8 cellular contexts compared by ENCODE assay signal in genomic region chr19:14004619-14005380, GRCh38. TPM values are rescaled to one million over a fixed set of nuclear protein-coding genes. Genes with fewer than 3 reads are reported as not detected.
A peak's percentile ranks its signal among the peaks of the same experiment; 100 is the strongest.
DNase-seq lines count a peak whose midpoint lies in the region; ATAC-seq, FAIRE-seq and TF ChIP-seq lines count a peak whose summit lies in the region.

No MANE protein-coding gene starts in this region.

- DNase-seq in AG08396 (ENCODE audit: low spot score) (peak; percentile 19), IMR-90 (no peak), GM12878 (ENCODE audit: low read depth, low spot score) (peak; percentile 34), kidney tubule cell (ENCODE audit: low spot score) (peak; percentile 35)
- peak; percentile 20 for DNase-seq in stimulated activated naive B cell treated with anti-CD40 and anti-IgM and Interleukin-4, amounts not matched to agents 10 μg/mL and 1 μg/mL and 100 μg/mL, for 72 hours
- DNase-seq in activated CD4-positive, alpha-beta T cell treated with anti-CD3 and anti-CD28 coated beads, Interleukin-2, amount 50 U/mL, for 48 hours = no peak

- H3K4me3 ChIP-seq in IMR-90 (ENCODE audit: insufficient read depth, low read depth, low read length) = no peak overlapping the region
- peak overlapping the region; percentile 69 for H3K4me3 ChIP-seq in GM12878

- H4K5ac ChIP-seq in IMR-90 (ENCODE audit: low read depth, low read length) = no peak overlapping the region

- SMC1A ChIA-PET in GM12878 (lab: Charles Lee; ENCODE audit: uncharacterized antibody, unreplicated experiment) = interaction anchor here (0.6 to 4.0 kb wide), 10 partner anchors 9 to 275 kb away, joined by 3 to 18 read pairs (median 6); partner anchors contain the start of gene IL27RA

- H3K27me3 ChIP-seq in IMR-90 (ENCODE audit: control insufficient read depth, insufficient read depth, low read length) (no peaks in the 10 kb centered on the region), GM12878 (replicated peaks in 1 of 2; ENCODE audit: control insufficient read depth in 2 of 2, insufficient read depth in 2 of 2, low read length in 1 of 2) (no peaks in the 10 kb centered on the region)

- H2AK5ac ChIP-seq in IMR-90 (ENCODE audit: low read depth, low read length) = peak overlapping the region; percentile 70

- H3K27ac ChIP-seq in IMR-90 (ENCODE audit: insufficient read depth, low read length) (no peak overlapping the region), GM12878 (ENCODE audit: control insufficient read depth, insufficient read depth) (peak overlapping the region; percentile 80)

- CTCF ChIA-PET in IMR-90 (lab: Yijun Ruan, JAX) = no interaction called here
- CTCF ChIA-PET in GM12878 (lab: Yijun Ruan, JAX) = interaction anchor here (0.6 to 5.1 kb wide), 10 partner anchors 9 to 981 kb away, joined by 3 to 30 read pairs (median 6); partner anchors contain the start of genes DCAF15 and IL27RA

- H2BK120ac ChIP-seq in IMR-90 (ENCODE audit: low read depth, low read length) = no peak overlapping the region

- RAD21 ChIA-PET in GM12878 (lab: Charles Lee; ENCODE audit: unreplicated experiment) = interaction anchor here (0.8 to 4.6 kb wide), 10 partner anchors 7 to 132 kb away, joined by 3 to 35 read pairs (median 8); partner anchors contain the start of genes ASF1B, DCAF15 and IL27RA

- TF ChIP-seq RAD21 in IMR-90 (IDR thresholded peaks at IDR 0.05; ENCODE audit: low read length) (no peak), GM12878 (IDR thresholded peaks at IDR 0.05; ENCODE audit: insufficient read depth, low read depth, low read length) (no peak)

- TF ChIP-seq EP300 in GM12878 (IDR thresholded peaks at IDR 0.05; ENCODE audit: borderline replicate concordance in 1 of 2, control insufficient read depth in 1 of 2, low read depth in 2 of 2, low read length in 2 of 2) = no peak

- no peak overlapping the region for H2BK20ac ChIP-seq in IMR-90 (ENCODE audit: low read depth, low read length)

- peak overlapping the region; percentile 80 to 89 for H3K4me3 Mint-ChIP-seq in stimulated activated naive B cell treated with anti-CD40 and anti-IgM and Interleukin-4, amounts not matched to agents 10 μg/mL and 1 μg/mL and 100 μg/mL, for 72 hours

- peak overlapping the region; percentile 44 for H2AFZ ChIP-seq in IMR-90 (replicated peaks; ENCODE audit: low read length, poor library complexity)
- H2AFZ ChIP-seq in GM12878 (ENCODE audit: control insufficient read depth, low read depth, low read length) = peak overlapping the region; percentile 85

- no peak overlapping the region for H4K91ac ChIP-seq in IMR-90 (ENCODE audit: insufficient read depth, low read depth, low read length)

- no peak overlapping the region for H2BK15ac ChIP-seq in IMR-90 (ENCODE audit: low read depth, low read length)

- no peak for TF ChIP-seq CTCF in IMR-90 (conservative IDR thresholded peaks at IDR 0.05; ENCODE audit: low read depth, low read length)
- TF ChIP-seq CTCF in GM12878 (IDR thresholded peaks at IDR 0.05 in 2 of 3, conservative IDR thresholded peaks at IDR 0.05 in 1 of 3; ENCODE audit: control insufficient read depth in 2 of 3, extremely low read depth in 1 of 3, insufficient read depth in 1 of 3, low read depth in 3 of 3, low read length in 3 of 3) = no peak

- H3K4me1 Mint-ChIP-seq in stimulated activated naive B cell treated with anti-CD40 and anti-IgM and Interleukin-4, amounts not matched to agents 10 μg/mL and 1 μg/mL and 100 μg/mL, for 72 hours = peaks cover 40 to 61% of the 10 kb centered on the region in 2 donors

- BruUV-seq in IMR-90 (replicated peaks; lab: Mats Ljungman, UMichigan) (no TSS peak), GM12878 (replicated peaks; lab: Mats Ljungman, UMichigan) (no TSS peak)

- in situ Hi-C loops in IMR-90 (cut with MboI; ENCODE audit: low sequenced_read_pairs) = no loop called here
- in situ Hi-C loops in GM12878 (cut with MboI) = no loop called here

- no peak overlapping the region for H3K56ac ChIP-seq in IMR-90 (ENCODE audit: extremely low read depth, insufficient read depth, low read length)

- H3K4me1 ChIP-seq in IMR-90 (ENCODE audit: control insufficient read depth, insufficient read depth, low read length) (peaks cover 4% of the 10 kb centered on the region; the same call in 1 of the 2 replicates), GM12878 (ENCODE audit: control insufficient read depth, insufficient read depth, low read length) (peaks cover 47% of the 10 kb centered on the region)

- 0 out of 2 replicates have a peak, but pooled peaks cover 2% of the 10 kb centered on the region for H3K36me3 ChIP-seq in IMR-90 (ENCODE audit: control insufficient read depth, insufficient read depth, low read length)
- no peaks in the 10 kb centered on the region for H3K36me3 ChIP-seq in GM12878 (ENCODE audit: control insufficient read depth in 2 of 2, insufficient read depth in 2 of 2, low read length in 1 of 2)

- no peaks in the 10 kb centered on the region for H3K9me3 Mint-ChIP-seq in stimulated activated naive B cell treated with anti-CD40 and anti-IgM and Interleukin-4, amounts not matched to agents 10 μg/mL and 1 μg/mL and 100 μg/mL, for 72 hours

- peak overlapping the region in 1 of 2 experiments; percentile 55; a peak in 1 of 4 replicates for H4K8ac ChIP-seq in IMR-90 (ENCODE audit: low read depth in 2 of 2, low read length in 2 of 2)

- H3K18ac ChIP-seq in IMR-90 (ENCODE audit: low read depth, low read length) = no peak overlapping the region

- H3K27me3 Mint-ChIP-seq in stimulated activated naive B cell treated with anti-CD40 and anti-IgM and Interleukin-4, amounts not matched to agents 10 μg/mL and 1 μg/mL and 100 μg/mL, for 72 hours = no peaks in the 10 kb centered on the region

- H2AK9ac ChIP-seq in IMR-90 (replicated peaks; ENCODE audit: low read depth, low read length, poor library complexity) = peak overlapping the region; percentile 53

- TF ChIP-seq POLR2A in IMR-90 (IDR thresholded peaks at IDR 0.05; ENCODE audit: low read depth, low read length) = no peak
- no peak for TF ChIP-seq POLR2A in GM12878 (IDR thresholded peaks at IDR 0.05; ENCODE audit: low read depth, low read length)

- peaks cover 11% of the 10 kb centered on the region for H3K79me2 ChIP-seq in GM12878 (ENCODE audit: control insufficient read depth, insufficient read depth, low read length)

- H3K36me3 Mint-ChIP-seq in stimulated activated naive B cell treated with anti-CD40 and anti-IgM and Interleukin-4, amounts not matched to agents 10 μg/mL and 1 μg/mL and 100 μg/mL, for 72 hours = peaks cover 3 to 6% of the 10 kb centered on the region in 2 donors

- no peak for FAIRE-seq in GM12878 (lab: Jason Lieb, UNC)

- H3K9me1 ChIP-seq in IMR-90 (ENCODE audit: insufficient read depth, low read length) = peaks cover 5% of the 10 kb centered on the region; the same call in 1 of the 2 replicates

- 38% methylated on average over 5 of the region's 14 CpGs; no CpG with 5 or more reads in 1 of the 2 experiments for WGBS in IMR-90 (ENCODE audit: extremely low coverage in 2 of 2, insufficient read length in 1 of 2), 2 experiments
- 11% methylated on average over 14 of the region's 14 CpGs for WGBS in GM12878 (ENCODE audit: insufficient coverage, insufficient replicate concordance, low lambda C conversion rate, missing lambda C conversion rate)

- H3K4me2 ChIP-seq in IMR-90 (ENCODE audit: low read depth, low read length) (peak overlapping the region; percentile 13; the same call in 1 of the 2 replicates), GM12878 (ENCODE audit: control insufficient read depth, insufficient read depth) (peak overlapping the region; percentile 95)

- H3K9ac ChIP-seq in IMR-90 (ENCODE audit: low read depth, low read length) (no peak overlapping the region), GM12878 (ENCODE audit: control insufficient read depth, insufficient read depth, low read length) (peak overlapping the region; percentile 61)

- H3K79me1 ChIP-seq in IMR-90 (ENCODE audit: low read depth in 1 of 2, low read length in 2 of 2) = peaks cover 3 to 37% of the 10 kb centered on the region in 2 experiments

- H3K23ac ChIP-seq in IMR-90 (ENCODE audit: low read depth, low read length) = 0 out of 2 replicates have a peak overlapping the region, but pooled peaks have one; percentile 40

- peaks cover 9% of the 10 kb centered on the region for H4K20me1 ChIP-seq in IMR-90 (ENCODE audit: insufficient read depth, low read length)
- no peaks in the 10 kb centered on the region for H4K20me1 ChIP-seq in GM12878 (ENCODE audit: control insufficient read depth, insufficient read depth)

- H3K9me3 ChIP-seq in IMR-90 (ENCODE audit: control insufficient read depth, insufficient read depth, low read length) (no peaks in the 10 kb centered on the region), GM12878 (replicated peaks; ENCODE audit: control insufficient read depth, insufficient read depth, low read length) (no peaks in the 10 kb centered on the region)

- 0 out of 2 replicates have a peak overlapping the region, but pooled peaks have one; percentile 35 for H3K14ac ChIP-seq in IMR-90 (replicated peaks; ENCODE audit: low read depth, low read length)

- intact Hi-C loops in IMR-90 (cut with micrococcal nuclease) (no loop called here), GM12878 (cut with micrococcal nuclease; ENCODE audit: unreplicated experiment) (loop anchor here (2.0 to 10.0 kb wide), 3 partner anchors 18 to 850 kb away; partner anchors contain the start of genes IER2 and STX10)

- H3K27ac Mint-ChIP-seq in stimulated activated naive B cell treated with anti-CD40 and anti-IgM and Interleukin-4, amounts not matched to agents 10 μg/mL and 1 μg/mL and 100 μg/mL, for 72 hours = peak overlapping the region; percentile 92

- ATAC-seq in IMR-90 (ENCODE audit: low read depth) (no peak), GM12878 (no peak), HG03039 (IDR thresholded peaks at IDR 0.05; ENCODE audit: unreplicated experiment) (no peak), HG02571 (IDR thresholded peaks at IDR 0.05; ENCODE audit: unreplicated experiment) (no peak)
- no peak for ATAC-seq in stimulated activated naive B cell treated with anti-CD40 and anti-IgM and Interleukin-4, amounts not matched to agents 10 μg/mL and 1 μg/mL and 100 μg/mL, for 72 hours (replicated peaks)

- POLR2A ChIA-PET in IMR-90 (lab: Charles Lee; ENCODE audit: unreplicated experiment) = no interaction called here
- POLR2A ChIA-PET in GM12878 (lab: Charles Lee) = interaction anchor here (0.7 to 4.9 kb wide), 13 partner anchors 11 to 77 kb away, joined by 3 to 49 read pairs (median 5); partner anchors contain the start of genes DCAF15 and IL27RA

- H2BK5ac ChIP-seq in IMR-90 (ENCODE audit: low read depth, low read length, poor library complexity, severe bottlenecking) = no peak overlapping the region

- H3K4ac ChIP-seq in IMR-90 (ENCODE audit: low read depth, low read length) = 0 out of 2 replicates have a peak overlapping the region, but pooled peaks have one; percentile 23

- dilution Hi-C loops in IMR-90 (cut with HindIII; ENCODE audit: low sequenced_read_pairs, unreplicated experiment) = no loop called here

RNA-seq across cellular contexts. Expression of gene RFX1, which starts 1.3 kb away (rescaled TPM):
- total RNA-seq in IMR-90 (2012; rRNA removed) (0.36 and 0.83 TPM in 2 replicates), GM12878 (2014; rRNA removed) (1.1 and 2.5 TPM in 2 replicates), GM12878 (2014; rRNA removed; fragmentation: Illumina TruSeq; extraction: Trizol) (0.37 and 0.81 TPM in 2 replicates), GM12878 (2021) (8.2 and 11.0 TPM in 2 replicates)
- polyA plus RNA-seq in IMR-90 (2012; rRNA removed) (3.1 TPM in 2 replicates), GM12878 (2011; rRNA removed) (0.29 and 0.39 TPM in 2 replicates), GM12878 (2014; fragmentation: Illumina TruSeq; extraction: Trizol) (0.11 and 0.79 TPM in 2 replicates), GM12878 (2014; fragmentation: Nextera tagmentation; extraction: Ambion mirVana) (under 1 TPM; 0.05 to 0.29 TPM), GM12878 (2014; rRNA removed) (2.6 and 3.5 TPM in 2 replicates), GM12878 (2016; fragmentation: Nextera tagmentation; extraction: Ambion mirVana) (1 to 10 TPM; 2.1 to 3.4 TPM)
- polyA plus RNA-seq in IMR-90 (2012; cell fraction: cytosol; rRNA removed) = 1.9 and 3.0 TPM in 2 replicates
- 6.2 and 20.2 TPM in 2 replicates for polyA plus RNA-seq in IMR-90 (2012; cell fraction: nucleus; rRNA removed; ENCODE audit: low replicate concordance)
- total RNA-seq in GM12878 (2013; cell fraction: nucleolus; rRNA removed) = 3.1 and 3.4 TPM in 2 replicates
- 0.92 TPM for polyA plus RNA-seq in GM12878 (2011; ENCODE audit: low read depth)
- polyA plus RNA-seq in GM12878 (2011; cell fraction: cytosol; rRNA removed) = 0.88 and 1.2 TPM in 2 replicates
- polyA plus RNA-seq in GM12878 (2011; cell fraction: nucleus; rRNA removed) = 5.4 and 10.0 TPM in 2 replicates
- polyA plus RNA-seq in GM12878 (2012) = 5.3 and 6.1 TPM in 2 replicates
- polyA minus RNA-seq in GM12878 (2011; rRNA and poly(A)+ RNA removed) = 0.95 and 1.3 TPM in 2 replicates
- polyA minus RNA-seq in GM12878 (2011; cell fraction: cytosol; rRNA and poly(A)+ RNA removed) = 4.8 and 6.2 TPM in 2 replicates
- polyA minus RNA-seq in GM12878 (2011; cell fraction: nucleus; rRNA and poly(A)+ RNA removed) = 1.5 and 4.6 TPM in 2 replicates

RNA-seq across cellular contexts. Expression of gene RLN3, which starts 23.1 kb away (rescaled TPM):
- total RNA-seq in IMR-90 (2012; rRNA removed) = not detected in 2 replicates
- polyA plus RNA-seq in IMR-90 (2012; rRNA removed) = not detected in 2 replicates
- polyA plus RNA-seq in IMR-90 (2012; cell fraction: cytosol; rRNA removed) = not detected in 2 replicates
- polyA plus RNA-seq in IMR-90 (2012; cell fraction: nucleus; rRNA removed; ENCODE audit: low replicate concordance) = not detected in 2 replicates
- not detected in 2 replicates for total RNA-seq in GM12878 (2013; cell fraction: nucleolus; rRNA removed)
- not detected in 2 replicates for total RNA-seq in GM12878 (2014; rRNA removed)
- total RNA-seq in GM12878 (2014; rRNA removed; fragmentation: Illumina TruSeq; extraction: Trizol) = not detected in 2 replicates
- total RNA-seq in GM12878 (2021) = not detected in 2 replicates
- polyA plus RNA-seq in GM12878 (2011; ENCODE audit: low read depth) = not detected
- not detected in 2 replicates for polyA plus RNA-seq in GM12878 (2011; rRNA removed)
- not detected in 2 replicates for polyA plus RNA-seq in GM12878 (2011; cell fraction: cytosol; rRNA removed)
- not detected in 2 replicates for polyA plus RNA-seq in GM12878 (2011; cell fraction: nucleus; rRNA removed)
- not detected in 2 replicates for polyA plus RNA-seq in GM12878 (2012)
- not detected in 2 replicates for polyA plus RNA-seq in GM12878 (2014; fragmentation: Illumina TruSeq; extraction: Trizol)
- polyA plus RNA-seq in GM12878 (2014; fragmentation: Nextera tagmentation; extraction: Ambion mirVana) = not detected
- 0.16 TPM in 1 of 2 replicates, not detected in the other for polyA plus RNA-seq in GM12878 (2014; rRNA removed)
- polyA plus RNA-seq in GM12878 (2016; fragmentation: Nextera tagmentation; extraction: Ambion mirVana) = not detected
- not detected in 2 replicates for polyA minus RNA-seq in GM12878 (2011; rRNA and poly(A)+ RNA removed)
- not detected in 2 replicates for polyA minus RNA-seq in GM12878 (2011; cell fraction: cytosol; rRNA and poly(A)+ RNA removed)
- polyA minus RNA-seq in GM12878 (2011; cell fraction: nucleus; rRNA and poly(A)+ RNA removed) = not detected in 2 replicates

RNA-seq across cellular contexts. Expression of gene IL27RA, which starts 26.8 kb away (rescaled TPM):
- total RNA-seq in IMR-90 (2012; rRNA removed) (2.8 and 2.9 TPM in 2 replicates), GM12878 (2014; rRNA removed) (44.6 and 48.7 TPM in 2 replicates), GM12878 (2014; rRNA removed; fragmentation: Illumina TruSeq; extraction: Trizol) (26.3 and 30.0 TPM in 2 replicates), GM12878 (2021) (51.4 and 52.3 TPM in 2 replicates)
- polyA plus RNA-seq in IMR-90 (2012; rRNA removed) (4.7 and 5.1 TPM in 2 replicates), GM12878 (2011; rRNA removed) (43.0 and 63.5 TPM in 2 replicates), GM12878 (2014; fragmentation: Illumina TruSeq; extraction: Trizol) (19.6 and 36.1 TPM in 2 replicates), GM12878 (2014; fragmentation: Nextera tagmentation; extraction: Ambion mirVana) (10 to 100 TPM in 1 of 2 experiments, 1 to 10 TPM in 1; 8.4 to 13.1 TPM), GM12878 (2014; rRNA removed) (40.8 and 43.0 TPM in 2 replicates), GM12878 (2016; fragmentation: Nextera tagmentation; extraction: Ambion mirVana) (10 to 100 TPM; 41.6 to 48.4 TPM)
- 4.8 and 5.1 TPM in 2 replicates for polyA plus RNA-seq in IMR-90 (2012; cell fraction: cytosol; rRNA removed)
- 2.6 and 3.3 TPM in 2 replicates for polyA plus RNA-seq in IMR-90 (2012; cell fraction: nucleus; rRNA removed; ENCODE audit: low replicate concordance)
- 30.7 and 34.5 TPM in 2 replicates for total RNA-seq in GM12878 (2013; cell fraction: nucleolus; rRNA removed)
- 7.8 TPM for polyA plus RNA-seq in GM12878 (2011; ENCODE audit: low read depth)
- 63.1 and 75.8 TPM in 2 replicates for polyA plus RNA-seq in GM12878 (2011; cell fraction: cytosol; rRNA removed)
- 51.9 and 54.3 TPM in 2 replicates for polyA plus RNA-seq in GM12878 (2011; cell fraction: nucleus; rRNA removed)
- polyA plus RNA-seq in GM12878 (2012) = 15.1 and 16.4 TPM in 2 replicates
- 25.6 and 49.2 TPM in 2 replicates for polyA minus RNA-seq in GM12878 (2011; rRNA and poly(A)+ RNA removed)
- 21.1 and 22.8 TPM in 2 replicates for polyA minus RNA-seq in GM12878 (2011; cell fraction: cytosol; rRNA and poly(A)+ RNA removed)
- polyA minus RNA-seq in GM12878 (2011; cell fraction: nucleus; rRNA and poly(A)+ RNA removed) = 11.4 and 17.2 TPM in 2 replicates

RNA-seq across cellular contexts. Expression of gene DCAF15, which starts 52.5 kb away (rescaled TPM):
- total RNA-seq in IMR-90 (2012; rRNA removed) = 6.8 and 7.5 TPM in 2 replicates
- polyA plus RNA-seq in IMR-90 (2012; rRNA removed) = 31.0 and 31.9 TPM in 2 replicates
- 12.6 and 27.6 TPM in 2 replicates for polyA plus RNA-seq in IMR-90 (2012; cell fraction: cytosol; rRNA removed)
- 116 and 298 TPM in 2 replicates for polyA plus RNA-seq in IMR-90 (2012; cell fraction: nucleus; rRNA removed; ENCODE audit: low replicate concordance)
- 26.9 and 33.4 TPM in 2 replicates for total RNA-seq in GM12878 (2013; cell fraction: nucleolus; rRNA removed)
- total RNA-seq in GM12878 (2014; rRNA removed) = 36.2 and 43.3 TPM in 2 replicates
- total RNA-seq in GM12878 (2014; rRNA removed; fragmentation: Illumina TruSeq; extraction: Trizol) = 16.9 and 18.0 TPM in 2 replicates
- total RNA-seq in GM12878 (2021) = 58.2 and 63.4 TPM in 2 replicates
- polyA plus RNA-seq in GM12878 (2011; ENCODE audit: low read depth) = 10.8 TPM
- 11.8 and 25.3 TPM in 2 replicates for polyA plus RNA-seq in GM12878 (2011; rRNA removed)
- polyA plus RNA-seq in GM12878 (2011; cell fraction: cytosol; rRNA removed) = 27.7 and 41.9 TPM in 2 replicates
- 248 and 296 TPM in 2 replicates for polyA plus RNA-seq in GM12878 (2011; cell fraction: nucleus; rRNA removed)
- 32.4 and 34.3 TPM in 2 replicates for polyA plus RNA-seq in GM12878 (2012)
- polyA plus RNA-seq in GM12878 (2014; fragmentation: Illumina TruSeq; extraction: Trizol) = 11.9 and 20.9 TPM in 2 replicates
- under 1 TPM; 0.16 to 0.58 TPM for polyA plus RNA-seq in GM12878 (2014; fragmentation: Nextera tagmentation; extraction: Ambion mirVana)
- polyA plus RNA-seq in GM12878 (2014; rRNA removed) = 50.1 and 55.7 TPM in 2 replicates
- polyA plus RNA-seq in GM12878 (2016; fragmentation: Nextera tagmentation; extraction: Ambion mirVana) = 10 to 100 TPM; 27.9 to 29.2 TPM
- 32.3 TPM in 2 replicates for polyA minus RNA-seq in GM12878 (2011; rRNA and poly(A)+ RNA removed)
- polyA minus RNA-seq in GM12878 (2011; cell fraction: cytosol; rRNA and poly(A)+ RNA removed) = 10.6 and 15.0 TPM in 2 replicates
- polyA minus RNA-seq in GM12878 (2011; cell fraction: nucleus; rRNA and poly(A)+ RNA removed) = 33.1 and 49.4 TPM in 2 replicates

RNA-seq across cellular contexts. Expression of gene PALM3, which starts 57.1 kb away (rescaled TPM):
- total RNA-seq in IMR-90 (2012; rRNA removed) (under 0.01 and 0.18 TPM in 2 replicates), GM12878 (2014; rRNA removed) (not detected in 2 replicates), GM12878 (2014; rRNA removed; fragmentation: Illumina TruSeq; extraction: Trizol) (not detected in 2 replicates), GM12878 (2021) (not detected in 2 replicates)
- polyA plus RNA-seq in IMR-90 (2012; rRNA removed) (0.52 and 0.84 TPM in 2 replicates), GM12878 (2011; rRNA removed) (not detected in 2 replicates), GM12878 (2014; fragmentation: Illumina TruSeq; extraction: Trizol) (not detected in 2 replicates), GM12878 (2014; fragmentation: Nextera tagmentation; extraction: Ambion mirVana) (not detected), GM12878 (2014; rRNA removed) (not detected in 2 replicates), GM12878 (2016; fragmentation: Nextera tagmentation; extraction: Ambion mirVana) (under 1 TPM in 1 of 2 experiments, not detected in 1; 0.07 TPM)
- 0.58 and 0.62 TPM in 2 replicates for polyA plus RNA-seq in IMR-90 (2012; cell fraction: cytosol; rRNA removed)
- polyA plus RNA-seq in IMR-90 (2012; cell fraction: nucleus; rRNA removed; ENCODE audit: low replicate concordance) = 0.16 and 0.48 TPM in 2 replicates
- total RNA-seq in GM12878 (2013; cell fraction: nucleolus; rRNA removed) = not detected in 2 replicates
- not detected for polyA plus RNA-seq in GM12878 (2011; ENCODE audit: low read depth)
- polyA plus RNA-seq in GM12878 (2011; cell fraction: cytosol; rRNA removed) = 0.03 TPM in 1 of 2 replicates, not detected in the other
- 0.07 TPM in 1 of 2 replicates, not detected in the other for polyA plus RNA-seq in GM12878 (2011; cell fraction: nucleus; rRNA removed)
- not detected in 2 replicates for polyA plus RNA-seq in GM12878 (2012)
- not detected in 2 replicates for polyA minus RNA-seq in GM12878 (2011; rRNA and poly(A)+ RNA removed)
- polyA minus RNA-seq in GM12878 (2011; cell fraction: cytosol; rRNA and poly(A)+ RNA removed) = not detected in 2 replicates
- polyA minus RNA-seq in GM12878 (2011; cell fraction: nucleus; rRNA and poly(A)+ RNA removed) = not detected in 2 replicates

Comparison
In these comparisons a context has a peak if more than half of its experiments do, and no peak if none do; other contexts are left out.
1. DNase-seq: peak in AG08396 (single experiment), GM12878 (single experiment), kidney tubule cell (single experiment) and stimulated activated naive B cell treated with anti-CD40 and anti-IgM and Interleukin-4, amounts not matched to agents 10 μg/mL and 1 μg/mL and 100 μg/mL, for 72 hours (single experiment); none in IMR-90 (single experiment) and activated CD4-positive, alpha-beta T cell treated with anti-CD3 and anti-CD28 coated beads, Interleukin-2, amount 50 U/mL, for 48 hours (0 of 2).